Comparison of ENCODE assay signal across 15 cellular contexts in genomic region chr5:107555425-107556090, GRCh38.
DNase-seq lines count a peak whose midpoint lies in the region; ATAC-seq and TF ChIP-seq lines count a peak whose summit lies in the region.
"Had no signal": no experiment of that assay in that cellular context is flagged by ENCODE, and none has a peak within 500 bp of the region (broad histone marks: within the 10 kb centered on the region; RNA-seq: fewer than 3 reads in every experiment).

No MANE protein-coding gene starts in this region.

- no peak for TF ChIP-seq POLR2A in right lobe of liver (IDR thresholded peaks at IDR 0.05)

- intact Hi-C loops in PC-3 (cut with micrococcal nuclease) (loop anchor here (5.0 kb wide), 2 partner anchors 88 to 168 kb away; no protein-coding TSS in a partner anchor), right lobe of liver (cut with DNase I) (no loop called here)

- CTCF ChIA-PET in PC-3 (lab: Charles Lee): interaction anchor here (0.7 kb wide), 1 partner anchor 86 kb away, joined by 3 read pairs; no protein-coding TSS in a partner anchor

- H3K36me3 ChIP-seq in PC-3 (ENCODE audit: low read depth, low read length): no peaks in the 10 kb centered on the region
- no peaks in the 10 kb centered on the region for H3K36me3 ChIP-seq in right lobe of liver
- H3K36me3 ChIP-seq: BLaER1 had no signal

- H3K4me3 ChIP-seq in PC-3 (ENCODE audit: low read length) (no peak overlapping the region), choroid plexus epithelial cell (ENCODE audit: low read depth, low read length) (no peak overlapping the region), right lobe of liver (no peak overlapping the region)
- H3K4me3 ChIP-seq: BLaER1 had no signal

- POLR2A ChIA-PET in PC-3 (lab: Charles Lee; ENCODE audit: unreplicated experiment): interaction anchor here (0.6 kb wide), 1 partner anchor 117 kb away, joined by 17 read pairs; no protein-coding TSS in a partner anchor

- ATAC-seq in PC-3: peak; percentile 47; the same call in 1 of the 2 replicates
- ATAC-seq in right lobe of liver: no peak
- no peak for ATAC-seq in GM19328 (IDR thresholded peaks at IDR 0.05; ENCODE audit: unreplicated experiment)
- ATAC-seq: activated CD8-positive, alpha-beta memory T cell treated with anti-CD3 and anti-CD28 coated beads, Interleukin-2, amount 10 ng/mL, durations not matched to agents 7 days and 5 days; naive thymus-derived CD4-positive, alpha-beta T cell had no signal

- H4K20me1 ChIP-seq in PC-3 (ENCODE audit: low read length): no peaks in the 10 kb centered on the region
- H4K20me1 ChIP-seq: BLaER1 had no signal

- H3K27ac ChIP-seq in PC-3 (ENCODE audit: low read length): no peak overlapping the region
- no peak overlapping the region for H3K27ac ChIP-seq in right lobe of liver
- H3K27ac ChIP-seq: BLaER1 had no signal

- H2AFZ ChIP-seq in PC-3 (ENCODE audit: low read length): no peak overlapping the region

- no TSS peak for BruUV-seq in PC-3 (replicated peaks; lab: Mats Ljungman, UMichigan)

- DNase-seq in EL (peak; percentile 85), PC-3 (peak; percentile 61), choroid plexus epithelial cell (ENCODE audit: low read depth) (peak; percentile 65), retina (peak; percentile 4), right lobe of liver (no peak)
- no peak for DNase-seq in activated CD4-positive, CD25-positive, alpha-beta regulatory T cell (lab: John Stamatoyannopoulos, UW)
- DNase-seq in stimulated activated naive CD4-positive, alpha-beta T cell (lab: John Stamatoyannopoulos, UW): no peak
- DNase-seq: activated B cell treated with CpG ODN at 0.5 μM for 24 hours; activated CD8-positive, alpha-beta memory T cell treated with anti-CD3 and anti-CD28 coated beads, Interleukin-2, amount 10 ng/mL, durations not matched to agents 7 days and 5 days; effector CD4-positive, alpha-beta T cell; naive thymus-derived CD4-positive, alpha-beta T cell; NCI-H2227 treated with DMSO at 0.1 percent for 48 hours; posterior cingulate gyrus had no signal

- no peaks in the 10 kb centered on the region for H3K9me2 ChIP-seq in PC-3 (replicated peaks; ENCODE audit: low read length)

- H3K9me3 ChIP-seq in PC-3 (ENCODE audit: low read length) (no peaks in the 10 kb centered on the region), right lobe of liver (no peaks in the 10 kb centered on the region)
- H3K9me3 ChIP-seq: BLaER1 had no signal

- no peaks in the 10 kb centered on the region for H3F3A ChIP-seq in PC-3 (ENCODE audit: low read length, unreplicated experiment)

- H3K4me1 ChIP-seq in PC-3 (ENCODE audit: insufficient read depth, low read length) (peaks cover 36% of the 10 kb centered on the region), right lobe of liver (no peaks in the 10 kb centered on the region)

- TF ChIP-seq CTCF in PC-3 (conservative IDR thresholded peaks at IDR 0.05; ENCODE audit: low read depth, low read length) (no peak), choroid plexus epithelial cell (conservative IDR thresholded peaks at IDR 0.05; ENCODE audit: low read depth, low read length) (no peak), right lobe of liver (IDR thresholded peaks at IDR 0.05) (no peak)

- 59% methylated on average over 3 of the region's 4 CpGs for WGBS in right lobe of liver (ENCODE audit: insufficient coverage, low coverage, low lambda C conversion rate, missing lambda C conversion rate)

- H3K9ac ChIP-seq in PC-3 (ENCODE audit: low read length): no peak overlapping the region
- H3K9ac ChIP-seq: BLaER1 had no signal

- peak overlapping the region; percentile 42 for H3K4me2 ChIP-seq in PC-3 (ENCODE audit: low read length)
- H3K4me2 ChIP-seq: BLaER1 had no signal

- H3K27me3 ChIP-seq in PC-3 (ENCODE audit: low read length) (no peaks in the 10 kb centered on the region), right lobe of liver (no peaks in the 10 kb centered on the region)
- H3K27me3 ChIP-seq: BLaER1 had no signal

- H3K79me2 ChIP-seq in PC-3 (ENCODE audit: low read length): peaks cover 40% of the 10 kb centered on the region; the same call in 1 of the 2 replicates

Comparison
In these comparisons a context has a peak if more than half of its experiments do, and no peak if none do; other contexts are left out.
1. DNase-seq: peak in EL (single experiment), PC-3 (single experiment), choroid plexus epithelial cell (single experiment) and retina (single experiment); none in right lobe of liver (0 of 3), activated CD4-positive, CD25-positive, alpha-beta regulatory T cell (0 of 4) and stimulated activated naive CD4-positive, alpha-beta T cell (0 of 6).